In genomic region chr1:207078578-207079132, GRCh38 we compare ENCODE assay signal across 34 cellular contexts. TPM values are rescaled to one million over a fixed set of nuclear protein-coding genes. Genes with fewer than 3 reads are reported as not detected.
"Had no signal": no experiment of that assay in that cellular context is flagged by ENCODE, and none has a peak within 500 bp of the region (broad histone marks: within the 10 kb centered on the region; RNA-seq: fewer than 3 reads in every experiment).

No MANE protein-coding gene starts in this region.

- FAIRE-seq: astrocyte had no signal

- H3K4me3 ChIP-seq: adrenal gland, body of pancreas, breast epithelium had no signal

- H3K9me3 ChIP-seq: adrenal gland, body of pancreas, breast epithelium had no signal

- H3K4me1 ChIP-seq: adrenal gland, body of pancreas had no signal

- H3K36me3 ChIP-seq: brain microvascular endothelial cell, breast epithelium had no signal

- H3K27me3 ChIP-seq: adrenal gland, body of pancreas, brain microvascular endothelial cell, breast epithelium had no signal

- DNase-seq: activated B cell treated with CpG ODN at 0.5 μM for 24 hours; activated CD4-positive, alpha-beta memory T cell treated with anti-CD3 and anti-CD28 coated beads for 36 hours; activated CD4-positive, alpha-beta T cell treated with anti-CD3 and anti-CD28 coated beads for 4 hours; activated CD4-positive, alpha-beta T cell treated with anti-CD3 and anti-CD28 coated beads, Interleukin-2, amount 10 ng/mL, durations not matched to agents 24 days and 14 days; activated CD4-positive, alpha-beta T cell treated with anti-CD3 and anti-CD28 coated beads, Interleukin-2, amount 50 U/mL, for 1 hour; activated CD4-positive, alpha-beta T cell treated with anti-CD3 and anti-CD28 coated beads, Interleukin-2, amount 50 U/mL, for 4 hours; activated CD4-positive, CD25-positive, alpha-beta regulatory T cell treated with anti-CD3 and anti-CD28 coated beads, Interleukin-2, amount 50 U/mL, for 72 hours; activated CD8-positive, alpha-beta memory T cell treated with anti-CD3 and anti-CD28 coated beads, Interleukin-2, amount 50 U/mL, for 4 hours; activated CD8-positive, alpha-beta T cell treated with anti-CD3 and anti-CD28 coated beads for 36 hours; activated effector memory CD4-positive, alpha-beta T cell treated with anti-CD3 and anti-CD28 coated beads, Interleukin-2, amount 50 U/mL, for 16 hours; activated gamma-delta T cell treated with Interleukin-2 at 50 U/mL for 16 hours; activated naive CD4-positive, alpha-beta T cell treated with anti-CD3 and anti-CD28 coated beads for 36 hours; activated naive CD4-positive, alpha-beta T cell treated with anti-CD3 and anti-CD28 coated beads, Interleukin-2, amount 50 U/mL, for 16 hours; activated naive CD8-positive, alpha-beta T cell treated with anti-CD3 and anti-CD28 coated beads for 36 hours; activated T-cell treated with anti-CD3 and anti-CD28 coated beads for 4 hours; activated T-cell treated with anti-CD3 and anti-CD28 coated beads, Interleukin-2, amount 50 U/mL, for 1 hour; activated T-cell treated with anti-CD3 and anti-CD28 coated beads, Interleukin-2, amount 50 U/mL, for 4 hours; activated T-cell treated with anti-CD3 and anti-CD28 coated beads, Interleukin-2, amount 50 U/mL, for 72 hours; adrenal gland; amniotic stem cell; aorta; body of pancreas; brain microvascular endothelial cell; central memory CD4-positive, alpha-beta T cell; T-helper 9 cell had no signal

- H3K27ac ChIP-seq: adrenal gland, body of pancreas, brain microvascular endothelial cell, breast epithelium, VCaP had no signal

RNA-seq across cellular contexts. Expression of gene C4BPB, which starts 10.0 kb away (rescaled TPM):
- total RNA-seq: cerebellum had no signal

RNA-seq across cellular contexts. Expression of gene C4BPA, which starts 25.4 kb away (rescaled TPM):
- total RNA-seq: activated B cell treated with CpG ODN at 0.5 μM for 24 hours; activated CD4-positive, alpha-beta memory T cell treated with anti-CD3 and anti-CD28 coated beads for 36 hours; activated CD4-positive, alpha-beta T cell treated with anti-CD3 and anti-CD28 coated beads, Interleukin-2, amount 10 ng/mL, durations not matched to agents 24 days and 14 days; activated CD8-positive, alpha-beta memory T cell treated with anti-CD3 and anti-CD28 coated beads for 36 hours; activated CD8-positive, alpha-beta T cell treated with anti-CD3 and anti-CD28 coated beads for 36 hours; activated naive CD4-positive, alpha-beta T cell treated with anti-CD3 and anti-CD28 coated beads for 36 hours; activated naive CD4-positive, alpha-beta T cell treated with anti-CD3 and anti-CD28 coated beads, Interleukin-2, amount 50 U/mL, for 72 hours; activated naive CD8-positive, alpha-beta T cell treated with anti-CD3 and anti-CD28 coated beads for 36 hours; activated T-cell treated with anti-CD3 and anti-CD28 coated beads, Interleukin-2, amount 50 U/mL, for 72 hours; activated T-helper 1 cell treated with anti-CD3 and anti-CD28 coated beads, Interleukin-12 subunit alpha, Interleukin-12 subunit beta, Interleukin-2, Interleukin-4 antibody, amounts not matched to agents 30 ng/mL and 10 ng/mL and 1 ng/mL, durations not matched to agents 14 hours and 24 hours and 36 hours; activated T-helper 17 cell treated with anti-CD3 and anti-CD28 coated beads, Interleukin-2, amount 50 U/mL, for 72 hours; astrocyte; cardiac septum; cerebellum had no signal

RNA-seq across cellular contexts. Expression of gene C1orf116, which starts 46.1 kb away (rescaled TPM):
- total RNA-seq: activated CD4-positive, alpha-beta memory T cell treated with anti-CD3 and anti-CD28 coated beads for 36 hours; activated CD4-positive, alpha-beta T cell treated with anti-CD3 and anti-CD28 coated beads, Interleukin-2, amount 10 ng/mL, durations not matched to agents 24 days and 14 days; activated CD8-positive, alpha-beta memory T cell treated with anti-CD3 and anti-CD28 coated beads for 36 hours; activated naive CD4-positive, alpha-beta T cell treated with anti-CD3 and anti-CD28 coated beads for 36 hours; activated T-helper 1 cell treated with anti-CD3 and anti-CD28 coated beads, Interleukin-12 subunit alpha, Interleukin-12 subunit beta, Interleukin-2, Interleukin-4 antibody, amounts not matched to agents 30 ng/mL and 10 ng/mL and 1 ng/mL, durations not matched to agents 14 hours and 24 hours and 36 hours; activated T-helper 17 cell treated with anti-CD3 and anti-CD28 coated beads, Interleukin-2, amount 50 U/mL, for 72 hours had no signal
